In the genomic region with DNA sequence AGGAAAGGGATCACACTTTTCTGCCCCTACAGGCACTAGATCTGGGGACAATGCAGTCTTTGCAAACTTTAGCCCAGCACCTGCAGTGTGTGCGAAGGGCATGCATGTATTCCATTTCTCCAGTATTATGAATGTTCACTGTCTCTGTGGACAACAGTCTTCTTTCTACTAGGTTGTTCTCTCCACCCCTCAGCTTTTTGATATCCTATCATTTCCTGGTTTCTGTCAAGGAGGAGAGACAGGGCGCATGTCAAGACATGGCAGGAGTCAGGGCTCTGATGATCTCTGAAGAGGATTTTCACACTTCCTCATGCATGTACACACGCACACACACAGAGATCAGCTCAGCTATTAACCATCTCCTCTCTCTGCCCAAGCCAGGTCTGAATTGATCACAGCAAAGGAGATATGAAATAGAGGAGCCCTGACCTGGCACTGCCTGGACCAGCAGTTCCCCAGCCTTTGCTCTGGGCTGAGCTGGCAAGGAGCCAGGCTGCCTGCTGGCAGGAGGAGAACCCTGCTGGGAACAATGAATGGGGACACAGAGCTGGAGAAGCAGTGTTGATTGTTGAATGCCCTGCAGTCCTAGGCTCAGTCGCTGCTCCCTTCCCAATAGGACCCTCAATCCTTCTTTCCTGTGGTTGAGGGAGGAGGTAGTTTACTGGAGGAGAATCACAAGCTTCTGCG, we compare ENCODE assay signal across 9 cellular contexts. TPM values are rescaled to one million over a fixed set of nuclear protein-coding genes. Genes with fewer than 3 reads are reported as not detected.
DNase-seq lines count a peak whose midpoint lies in the region; ATAC-seq and TF ChIP-seq lines count a peak whose summit lies in the region.
"Had no signal": no experiment of that assay in that cellular context is flagged by ENCODE, and none has a peak within 500 bp of the region (broad histone marks: within the 10 kb centered on the region; RNA-seq: fewer than 3 reads in every experiment).

No MANE protein-coding gene starts in this region.

- no peaks in the 10 kb centered on the region for H3K36me3 ChIP-seq in mucosa of descending colon (ENCODE audit: low read depth)
- no peaks in the 10 kb centered on the region for H3K36me3 ChIP-seq in esophagus muscularis mucosa

- intact Hi-C loops in mucosa of descending colon (cut with DNase I, micrococcal nuclease): loop anchor here in 1 of 2 donors (10.0 kb wide), 1 partner anchor 64 kb away; no protein-coding TSS in a partner anchor
- intact Hi-C loops in activated T-helper 1 cell treated with anti-CD3 and anti-CD28 coated beads, Interleukin-12 subunit alpha, Interleukin-12 subunit beta, Interleukin-2, Interleukin-4 antibody, amounts not matched to agents 30 ng/mL and 10 ng/mL and 1 ng/mL, durations not matched to agents 14 hours and 24 hours and 36 hours (cut with micrococcal nuclease): no loop called here
- intact Hi-C loops in esophagus muscularis mucosa (cut with DNase I): no loop called here

- H3K36me3 Mint-ChIP-seq in T-helper 17 cell (ENCODE audit: low read depth): peaks cover 3% of the 10 kb centered on the region
- no peaks in the 10 kb centered on the region for H3K36me3 Mint-ChIP-seq in activated T-helper 1 cell treated with anti-CD3 and anti-CD28 coated beads, Interleukin-12 subunit alpha, Interleukin-12 subunit beta, Interleukin-2, Interleukin-4 antibody, amounts not matched to agents 30 ng/mL and 10 ng/mL and 1 ng/mL, durations not matched to agents 14 hours and 24 hours and 36 hours (ENCODE audit: low read depth)

- H3K4me3 ChIP-seq in mucosa of descending colon (no peak overlapping the region), esophagus muscularis mucosa (no peak overlapping the region)

- H3K27ac Mint-ChIP-seq in T-helper 17 cell: no peak overlapping the region
- H3K27ac Mint-ChIP-seq in activated T-helper 1 cell treated with anti-CD3 and anti-CD28 coated beads, Interleukin-12 subunit alpha, Interleukin-12 subunit beta, Interleukin-2, Interleukin-4 antibody, amounts not matched to agents 30 ng/mL and 10 ng/mL and 1 ng/mL, durations not matched to agents 14 hours and 24 hours and 36 hours: no peak overlapping the region
- H3K27ac Mint-ChIP-seq: activated B cell treated with CpG ODN at 0.5 μM for 24 hours had no signal

- peaks cover 0 to 14% (median 0%) of the 10 kb centered on the region in 4 donors for H3K27me3 ChIP-seq in esophagus muscularis mucosa

- DNase-seq in EH (ENCODE audit: low read depth): peak; percentile 48
- DNase-seq in NCI-H2107 (lab: John Stamatoyannopoulos, UW): peak; percentile 71
- peak in 60 of 61 donors; percentile 31 to 87 (median 69) for DNase-seq in caudate nucleus (lab: John Stamatoyannopoulos, UW)
- peak in 2 of 3 donors; percentile 59 to 64 for DNase-seq in mucosa of descending colon
- no peak for DNase-seq in T-helper 17 cell
- DNase-seq in activated T-helper 1 cell treated with anti-CD3 and anti-CD28 coated beads, Interleukin-12 subunit alpha, Interleukin-12 subunit beta, Interleukin-2, Interleukin-4 antibody, amounts not matched to agents 30 ng/mL and 10 ng/mL and 1 ng/mL, durations not matched to agents 14 hours and 24 hours and 36 hours (ENCODE audit: low spot score): no peak
- DNase-seq in NOMO-1 (lab: John Stamatoyannopoulos, UW; ENCODE audit: unreplicated experiment in 2 of 2): no peak
- no peak for DNase-seq in esophagus muscularis mucosa (ENCODE audit: extremely low spot score)
- DNase-seq: activated B cell treated with CpG ODN at 0.5 μM for 24 hours had no signal

- no peaks in the 10 kb centered on the region for H3K9me3 Mint-ChIP-seq in activated T-helper 1 cell treated with anti-CD3 and anti-CD28 coated beads, Interleukin-12 subunit alpha, Interleukin-12 subunit beta, Interleukin-2, Interleukin-4 antibody, amounts not matched to agents 30 ng/mL and 10 ng/mL and 1 ng/mL, durations not matched to agents 14 hours and 24 hours and 36 hours
- H3K9me3 Mint-ChIP-seq: activated B cell treated with CpG ODN at 0.5 μM for 24 hours had no signal

- H3K4me1 ChIP-seq in mucosa of descending colon (ENCODE audit: low read depth) (no peaks in the 10 kb centered on the region), esophagus muscularis mucosa (peaks cover 0 to 9% (median 5%) of the 10 kb centered on the region in 4 donors)

- ATAC-seq in mucosa of descending colon: peak; percentile 50
- ATAC-seq in T-helper 17 cell: no peak

- TF ChIP-seq CTCF in mucosa of descending colon (IDR thresholded peaks at IDR 0.05): no peak
- TF ChIP-seq CTCF in esophagus muscularis mucosa (IDR thresholded peaks at IDR 0.05): no peak

- H3K4me3 Mint-ChIP-seq in T-helper 17 cell: no peak overlapping the region
- no peak overlapping the region for H3K4me3 Mint-ChIP-seq in activated T-helper 1 cell treated with anti-CD3 and anti-CD28 coated beads, Interleukin-12 subunit alpha, Interleukin-12 subunit beta, Interleukin-2, Interleukin-4 antibody, amounts not matched to agents 30 ng/mL and 10 ng/mL and 1 ng/mL, durations not matched to agents 14 hours and 24 hours and 36 hours
- H3K4me3 Mint-ChIP-seq: activated B cell treated with CpG ODN at 0.5 μM for 24 hours had no signal

- H3K9me3 ChIP-seq in mucosa of descending colon (no peaks in the 10 kb centered on the region), T-helper 17 cell (ENCODE audit: control insufficient read depth, low read length, poor library complexity, severe bottlenecking) (no peaks in the 10 kb centered on the region), esophagus muscularis mucosa (no peaks in the 10 kb centered on the region)

- 54% methylated on average over 4 of the region's 5 CpGs for WGBS in esophagus muscularis mucosa

- H3K4me1 Mint-ChIP-seq in T-helper 17 cell: no peaks in the 10 kb centered on the region
- no peaks in the 10 kb centered on the region for H3K4me1 Mint-ChIP-seq in activated T-helper 1 cell treated with anti-CD3 and anti-CD28 coated beads, Interleukin-12 subunit alpha, Interleukin-12 subunit beta, Interleukin-2, Interleukin-4 antibody, amounts not matched to agents 30 ng/mL and 10 ng/mL and 1 ng/mL, durations not matched to agents 14 hours and 24 hours and 36 hours (ENCODE audit: low read depth)
- H3K4me1 Mint-ChIP-seq: activated B cell treated with CpG ODN at 0.5 μM for 24 hours had no signal

- no peak for TF ChIP-seq POLR2A in esophagus muscularis mucosa (IDR thresholded peaks at IDR 0.05; ENCODE audit: low read depth)

- peaks cover 40% of the 10 kb centered on the region for H3K27me3 Mint-ChIP-seq in T-helper 17 cell
- peaks cover 7% of the 10 kb centered on the region for H3K27me3 Mint-ChIP-seq in activated T-helper 1 cell treated with anti-CD3 and anti-CD28 coated beads, Interleukin-12 subunit alpha, Interleukin-12 subunit beta, Interleukin-2, Interleukin-4 antibody, amounts not matched to agents 30 ng/mL and 10 ng/mL and 1 ng/mL, durations not matched to agents 14 hours and 24 hours and 36 hours (ENCODE audit: insufficient read depth)

- H3K27ac ChIP-seq in caudate nucleus (ENCODE audit: low read depth, low read length) (peak overlapping the region; percentile 83), esophagus muscularis mucosa (replicated peaks in 1 of 4) (no peak overlapping the region)

- TF ChIP-seq EP300 in esophagus muscularis mucosa (IDR thresholded peaks at IDR 0.05): no peak

RNA-seq across cellular contexts. Expression of gene GPR179, which starts 2.6 kb away (rescaled TPM):
- total RNA-seq in mucosa of descending colon (under 1 TPM; 0.02 to 0.38 (median 0.09) TPM), T-helper 17 cell (not detected), esophagus muscularis mucosa (under 1 TPM in 2 of 4 donors, not detected in 2; under 0.01 to 0.29 TPM)
- 0.03 TPM in 1 of 2 replicates, not detected in the other for total RNA-seq in activated T-helper 1 cell treated with anti-CD3 and anti-CD28 coated beads, Interleukin-12 subunit alpha, Interleukin-12 subunit beta, Interleukin-2, Interleukin-4 antibody, amounts not matched to agents 30 ng/mL and 10 ng/mL and 1 ng/mL, durations not matched to agents 14 hours and 24 hours and 36 hours

RNA-seq across cellular contexts. Expression of gene SOCS7, which starts 10.5 kb away (rescaled TPM):
- total RNA-seq in mucosa of descending colon (10 to 100 TPM; 11.4 to 26.2 (median 16.1) TPM), T-helper 17 cell (10 to 100 TPM; 15.5 to 18.7 TPM), esophagus muscularis mucosa (10 to 100 TPM; 11.2 to 18.9 (median 13.5) TPM)
- total RNA-seq in activated T-helper 1 cell treated with anti-CD3 and anti-CD28 coated beads, Interleukin-12 subunit alpha, Interleukin-12 subunit beta, Interleukin-2, Interleukin-4 antibody, amounts not matched to agents 30 ng/mL and 10 ng/mL and 1 ng/mL, durations not matched to agents 14 hours and 24 hours and 36 hours: 30.4 and 32.3 TPM in 2 replicates

RNA-seq across cellular contexts. Expression of gene MRPL45, which starts 44.2 kb away (rescaled TPM):
- total RNA-seq in mucosa of descending colon (10 to 100 TPM; 25.7 to 28.1 (median 27.9) TPM), T-helper 17 cell (10 to 100 TPM; 17.4 to 17.7 TPM), esophagus muscularis mucosa (10 to 100 TPM; 27.6 to 35.3 (median 29.2) TPM)
- total RNA-seq in activated T-helper 1 cell treated with anti-CD3 and anti-CD28 coated beads, Interleukin-12 subunit alpha, Interleukin-12 subunit beta, Interleukin-2, Interleukin-4 antibody, amounts not matched to agents 30 ng/mL and 10 ng/mL and 1 ng/mL, durations not matched to agents 14 hours and 24 hours and 36 hours: 41.8 and 43.1 TPM in 2 replicates

Comparison
In these comparisons a context has a peak if more than half of its experiments do, and no peak if none do; other contexts are left out.
1. DNase-seq: peak in EH (single experiment), NCI-H2107 (single experiment), caudate nucleus (60 of 61) and mucosa of descending colon (2 of 3); none in T-helper 17 cell (0 of 3), activated T-helper 1 cell treated with anti-CD3 and anti-CD28 coated beads, Interleukin-12 subunit alpha, Interleukin-12 subunit beta, Interleukin-2, Interleukin-4 antibody, amounts not matched to agents 30 ng/mL and 10 ng/mL and 1 ng/mL, durations not matched to agents 14 hours and 24 hours and 36 hours (single experiment), NOMO-1 (0 of 2) and esophagus muscularis mucosa (single experiment).